In the genomic region with DNA sequence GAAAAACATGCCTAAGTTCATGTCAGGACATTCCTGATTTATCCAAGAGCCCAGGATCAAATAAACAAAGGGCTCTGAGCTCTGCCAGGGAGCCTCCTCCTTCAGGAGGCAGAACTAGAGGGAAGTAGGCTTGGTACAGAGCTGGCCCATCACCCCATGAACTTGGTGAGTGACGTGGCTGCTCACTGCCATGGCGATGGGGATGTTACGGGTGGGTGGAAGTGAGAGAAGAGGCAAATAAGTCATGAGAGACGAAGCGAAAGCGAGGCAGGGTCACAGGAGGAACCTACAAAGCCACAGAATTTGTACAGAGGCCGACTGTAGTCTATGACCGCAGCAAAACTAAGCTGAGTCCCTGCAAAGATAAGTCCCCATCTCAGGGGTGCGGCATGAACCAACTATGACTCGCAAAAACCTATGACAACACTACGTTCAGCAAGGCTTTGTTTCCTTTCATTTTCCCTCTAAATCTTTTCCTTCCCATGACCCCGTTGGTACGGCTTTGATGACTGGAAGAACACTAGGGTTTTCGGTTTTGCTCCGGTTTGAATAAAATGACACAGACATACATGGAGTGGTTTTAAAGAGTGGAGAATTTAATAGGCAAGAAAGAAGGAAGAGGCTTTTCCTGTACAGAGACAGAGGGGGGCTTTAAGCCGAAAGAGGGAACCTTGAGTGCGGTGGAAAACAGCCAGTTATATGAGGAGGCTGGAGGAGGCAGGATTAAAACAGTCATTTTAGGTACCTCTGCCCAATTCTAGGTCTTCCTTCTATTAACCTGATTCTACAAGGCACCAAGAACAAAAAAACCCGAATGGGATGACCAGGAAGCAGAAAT, we compare ENCODE assay signal across 8 cellular contexts.
DNase-seq lines count a peak whose midpoint lies in the region; ATAC-seq and TF ChIP-seq lines count a peak whose summit lies in the region.

No MANE protein-coding gene starts in this region.

- H3K27ac Mint-ChIP-seq in activated naive CD8-positive, alpha-beta T cell treated with anti-CD3 and anti-CD28 coated beads, Interleukin-2, amount 10 ng/mL, durations not matched to agents 7 days and 5 days = peak overlapping the region; percentile 99

- peak; percentile 59 for ATAC-seq in GM18505 (IDR thresholded peaks at IDR 0.05; ENCODE audit: unreplicated experiment)
- ATAC-seq in HG02938 (IDR thresholded peaks at IDR 0.05; ENCODE audit: unreplicated experiment) = peak; percentile 74
- peak; percentile 82 for ATAC-seq in activated naive CD8-positive, alpha-beta T cell treated with anti-CD3 and anti-CD28 coated beads, Interleukin-2, amount 10 ng/mL, durations not matched to agents 7 days and 5 days (ENCODE audit: low read depth)

- H3K36me3 Mint-ChIP-seq in activated naive CD8-positive, alpha-beta T cell treated with anti-CD3 and anti-CD28 coated beads, Interleukin-2, amount 10 ng/mL, durations not matched to agents 7 days and 5 days = peaks cover 3% of the 10 kb centered on the region

- H3K4me3 Mint-ChIP-seq in activated naive CD8-positive, alpha-beta T cell treated with anti-CD3 and anti-CD28 coated beads, Interleukin-2, amount 10 ng/mL, durations not matched to agents 7 days and 5 days = peak overlapping the region; percentile 89

- peaks cover 58% of the 10 kb centered on the region for H3K4me1 Mint-ChIP-seq in activated naive CD8-positive, alpha-beta T cell treated with anti-CD3 and anti-CD28 coated beads, Interleukin-2, amount 10 ng/mL, durations not matched to agents 7 days and 5 days

- no peaks in the 10 kb centered on the region for H3K9me3 Mint-ChIP-seq in activated naive CD8-positive, alpha-beta T cell treated with anti-CD3 and anti-CD28 coated beads, Interleukin-2, amount 10 ng/mL, durations not matched to agents 7 days and 5 days

- peak; percentile 65 for TF ChIP-seq POLR2A in GM18505 (IDR thresholded peaks at IDR 0.05; ENCODE audit: borderline replicate concordance, extremely low read depth, insufficient read depth, insufficient read length)

- H3K27me3 Mint-ChIP-seq in activated naive CD8-positive, alpha-beta T cell treated with anti-CD3 and anti-CD28 coated beads, Interleukin-2, amount 10 ng/mL, durations not matched to agents 7 days and 5 days = no peaks in the 10 kb centered on the region

- DNase-seq in SKM-1 (lab: John Stamatoyannopoulos, UW; ENCODE audit: unreplicated experiment) (peak; percentile 100), kidney glomerular epithelial cell (lab: John Stamatoyannopoulos, UW) (peak; percentile 69), NCI-H748 treated with DMSO at 0.1 percent for 48 hours (lab: John Stamatoyannopoulos, UW) (no peak), NCI-H1436 treated with DMSO at 0.1 percent for 48 hours (lab: John Stamatoyannopoulos, UW) (no peak)
- DNase-seq in activated naive CD8-positive, alpha-beta T cell treated with anti-CD3 and anti-CD28 coated beads, Interleukin-2, amount 10 ng/mL, durations not matched to agents 7 days and 5 days = peak; percentile 73
- peak; percentile 67 to 84 for DNase-seq in stimulated activated CD4-positive, alpha-beta T cell treated with anti-CD3 and anti-CD28 coated beads, Interleukin-4, amount 100 ng/mL, for 48 hours (ENCODE audit: low read depth in 2 of 2)

- POLR2A ChIA-PET in activated naive CD8-positive, alpha-beta T cell treated with anti-CD3 and anti-CD28 coated beads, Interleukin-2, amount 10 ng/mL, durations not matched to agents 7 days and 5 days (lab: Charles Lee) = interaction anchor here (0.9 to 12.7 kb wide), 9 partner anchors 11 to 138 kb away, joined by 3 to 153 read pairs (median 5); no protein-coding TSS in a partner anchor

Comparison
In these comparisons a context has a peak if more than half of its experiments do, and no peak if none do; other contexts are left out.
1. DNase-seq: peak in SKM-1 (single experiment), activated naive CD8-positive, alpha-beta T cell treated with anti-CD3 and anti-CD28 coated beads, Interleukin-2, amount 10 ng/mL, durations not matched to agents 7 days and 5 days (single experiment), kidney glomerular epithelial cell (single experiment) and stimulated activated CD4-positive, alpha-beta T cell treated with anti-CD3 and anti-CD28 coated beads, Interleukin-4, amount 100 ng/mL, for 48 hours (2 of 2); none in NCI-H748 treated with DMSO at 0.1 percent for 48 hours (single experiment) and NCI-H1436 treated with DMSO at 0.1 percent for 48 hours (single experiment).
2. Peak in every context shown above with its lines, with median percentiles within 50 percentile points of each other: ATAC-seq.